10 cellular contexts compared by ENCODE assay signal in genomic region chr19:48479686-48480085, GRCh38. TPM values are rescaled to one million over a fixed set of nuclear protein-coding genes. Genes with fewer than 3 reads are reported as not detected.
A peak's percentile ranks its signal among the peaks of the same experiment; 100 is the strongest.
DNase-seq lines count a peak whose midpoint lies in the region; ATAC-seq and TF ChIP-seq lines count a peak whose summit lies in the region.
"Had no signal": no experiment of that assay in that cellular context is flagged by ENCODE, and none has a peak within 500 bp of the region (broad histone marks: within the 10 kb centered on the region; RNA-seq: fewer than 3 reads in every experiment).

No MANE protein-coding gene starts in this region.

- H3K27ac Mint-ChIP-seq in activated naive CD4-positive, alpha-beta T cell treated with anti-CD3 and anti-CD28 coated beads for 36 hours, result peak overlapping the region; percentile 9

- H3K4me3 Mint-ChIP-seq in activated naive CD4-positive, alpha-beta T cell treated with anti-CD3 and anti-CD28 coated beads for 36 hours, result peak overlapping the region; percentile 75

- H3K36me3 ChIP-seq in muscle layer of colon (ENCODE audit: insufficient read depth, low read length), result peaks cover 34% of the 10 kb centered on the region
- peaks cover 5 to 48% (median 7%) of the 10 kb centered on the region in 3 donors for H3K36me3 ChIP-seq in tibial nerve

- H3K27ac ChIP-seq in muscle layer of colon (ENCODE audit: low read depth, low read length) (peak overlapping the region; percentile 90), tibial nerve (peak overlapping the region; percentile 80 to 94 (median 87))

- peak overlapping the region in 1 of 2 donors; percentile 62 for H3K4me3 ChIP-seq in muscle layer of colon (ENCODE audit: low read depth in 1 of 2, low read length in 2 of 2)
- H3K4me3 ChIP-seq in tibial nerve, result no peak overlapping the region

- H3K4me1 ChIP-seq in muscle layer of colon (ENCODE audit: insufficient read depth, low read length), result peaks cover 8% of the 10 kb centered on the region
- peaks cover 0 to 23% (median 4%) of the 10 kb centered on the region in 4 donors for H3K4me1 ChIP-seq in tibial nerve

- TF ChIP-seq POLR2A in tibial nerve (IDR thresholded peaks at IDR 0.05), result no peak

- H3K9me3 ChIP-seq in muscle layer of colon (ENCODE audit: low read length), result no peaks in the 10 kb centered on the region
- no peaks in the 10 kb centered on the region for H3K9me3 ChIP-seq in tibial nerve

- CTCF ChIA-PET in activated naive CD4-positive, alpha-beta T cell treated with anti-CD3 and anti-CD28 coated beads for 36 hours (lab: Charles Lee), result interaction anchor here (3.0 kb wide), 1 partner anchor 10 kb away, joined by 25 read pairs; no protein-coding TSS in a partner anchor

- no peak for TF ChIP-seq CTCF in tibial nerve (IDR thresholded peaks at IDR 0.05)

- no peak for DNase-seq in activated naive CD4-positive, alpha-beta T cell treated with anti-CD3 and anti-CD28 coated beads for 36 hours
- no peak for DNase-seq in activated naive CD4-positive, alpha-beta T cell treated with Interleukin-2 at 50 U/mL for 16 hours
- DNase-seq in dermis blood vessel endothelial cell (peak; percentile 27), tibial nerve (ENCODE audit: low spot score in 2 of 2) (no peak), RKO (ENCODE audit: low spot score) (no peak)
- DNase-seq: activated CD4-positive, alpha-beta T cell treated with anti-CD3 and anti-CD28 coated beads for 1 hour; NCI-H1092 had no signal

- no peak for TF ChIP-seq EP300 in tibial nerve (IDR thresholded peaks at IDR 0.05)

- no peak overlapping the region for H3K9ac ChIP-seq in muscle layer of colon (ENCODE audit: low read length)

- H3K27me3 ChIP-seq in muscle layer of colon (ENCODE audit: control insufficient read depth in 1 of 2, insufficient read depth in 2 of 2, low read length in 2 of 2), result no peaks in the 10 kb centered on the region
- H3K27me3 ChIP-seq in tibial nerve, result no peaks in the 10 kb centered on the region

- no peaks in the 10 kb centered on the region for H3K9me3 Mint-ChIP-seq in activated naive CD4-positive, alpha-beta T cell treated with anti-CD3 and anti-CD28 coated beads for 36 hours

- intact Hi-C loops in activated naive CD4-positive, alpha-beta T cell treated with anti-CD3 and anti-CD28 coated beads for 36 hours (cut with micrococcal nuclease), result no loop called here

- ATAC-seq in GM19455 (IDR thresholded peaks at IDR 0.05; ENCODE audit: unreplicated experiment), result no peak
- ATAC-seq in activated CD4-positive, CD25-positive, alpha-beta regulatory T cell treated with anti-CD3 and anti-CD28 coated beads, Interleukin-2, amount 50 U/mL, for 24 hours, result no peak

- WGBS in tibial nerve, 2 donors, result 79 to 80% methylated on average over 7 of the region's 7 CpGs

- no peaks in the 10 kb centered on the region for H3K27me3 Mint-ChIP-seq in activated naive CD4-positive, alpha-beta T cell treated with anti-CD3 and anti-CD28 coated beads for 36 hours (ENCODE audit: low read depth)

- peaks cover 19% of the 10 kb centered on the region for H3K4me1 Mint-ChIP-seq in activated naive CD4-positive, alpha-beta T cell treated with anti-CD3 and anti-CD28 coated beads for 36 hours (ENCODE audit: low read depth)

- H3K36me3 Mint-ChIP-seq in activated naive CD4-positive, alpha-beta T cell treated with anti-CD3 and anti-CD28 coated beads for 36 hours (ENCODE audit: low read depth), result peaks cover 2% of the 10 kb centered on the region

RNA-seq across cellular contexts. Expression of gene CYTH2, which starts 10.5 kb away (rescaled TPM):
- 10 to 100 TPM; 36.7 to 38.0 TPM for total RNA-seq in activated naive CD4-positive, alpha-beta T cell treated with anti-CD3 and anti-CD28 coated beads for 36 hours
- 63.1 and 89.0 TPM in 2 replicates for total RNA-seq in dermis blood vessel endothelial cell
- 100 to 1,000 TPM in 1 of 4 donors, 10 to 100 TPM in 3; 56.7 to 114 (median 65.1) TPM for total RNA-seq in tibial nerve

RNA-seq across cellular contexts. Expression of gene KCNJ14, which starts 24.3 kb away (rescaled TPM):
- 1 to 10 TPM; 1.7 to 1.8 TPM for total RNA-seq in activated naive CD4-positive, alpha-beta T cell treated with anti-CD3 and anti-CD28 coated beads for 36 hours
- 0.33 and 0.51 TPM in 2 replicates for total RNA-seq in dermis blood vessel endothelial cell
- 1 to 10 TPM in 2 of 4 donors, under 1 TPM in 2; 0.44 to 4.1 (median 1.5) TPM for total RNA-seq in tibial nerve

RNA-seq across cellular contexts. Expression of gene LMTK3, which starts 31.9 kb away (rescaled TPM):
- 1 to 10 TPM; 2.3 to 2.6 TPM for total RNA-seq in activated naive CD4-positive, alpha-beta T cell treated with anti-CD3 and anti-CD28 coated beads for 36 hours
- total RNA-seq in dermis blood vessel endothelial cell (0.14 TPM in 1 of 2 replicates, not detected in the other), tibial nerve (1 to 10 TPM in 1 of 4 donors, under 1 TPM in 2, not detected in 1; under 0.01 to 1.8 (median 0.59) TPM)

RNA-seq across cellular contexts. Expression of gene GRWD1, which starts 33.9 kb away (rescaled TPM):
- 10 to 100 TPM; 32.4 to 36.0 TPM for total RNA-seq in activated naive CD4-positive, alpha-beta T cell treated with anti-CD3 and anti-CD28 coated beads for 36 hours
- total RNA-seq in dermis blood vessel endothelial cell (41.4 and 57.9 TPM in 2 replicates), tibial nerve (10 to 100 TPM; 15.1 to 33.1 (median 29.7) TPM)
